Comparison of ENCODE assay signal across 22 cellular contexts in the genomic region with DNA sequence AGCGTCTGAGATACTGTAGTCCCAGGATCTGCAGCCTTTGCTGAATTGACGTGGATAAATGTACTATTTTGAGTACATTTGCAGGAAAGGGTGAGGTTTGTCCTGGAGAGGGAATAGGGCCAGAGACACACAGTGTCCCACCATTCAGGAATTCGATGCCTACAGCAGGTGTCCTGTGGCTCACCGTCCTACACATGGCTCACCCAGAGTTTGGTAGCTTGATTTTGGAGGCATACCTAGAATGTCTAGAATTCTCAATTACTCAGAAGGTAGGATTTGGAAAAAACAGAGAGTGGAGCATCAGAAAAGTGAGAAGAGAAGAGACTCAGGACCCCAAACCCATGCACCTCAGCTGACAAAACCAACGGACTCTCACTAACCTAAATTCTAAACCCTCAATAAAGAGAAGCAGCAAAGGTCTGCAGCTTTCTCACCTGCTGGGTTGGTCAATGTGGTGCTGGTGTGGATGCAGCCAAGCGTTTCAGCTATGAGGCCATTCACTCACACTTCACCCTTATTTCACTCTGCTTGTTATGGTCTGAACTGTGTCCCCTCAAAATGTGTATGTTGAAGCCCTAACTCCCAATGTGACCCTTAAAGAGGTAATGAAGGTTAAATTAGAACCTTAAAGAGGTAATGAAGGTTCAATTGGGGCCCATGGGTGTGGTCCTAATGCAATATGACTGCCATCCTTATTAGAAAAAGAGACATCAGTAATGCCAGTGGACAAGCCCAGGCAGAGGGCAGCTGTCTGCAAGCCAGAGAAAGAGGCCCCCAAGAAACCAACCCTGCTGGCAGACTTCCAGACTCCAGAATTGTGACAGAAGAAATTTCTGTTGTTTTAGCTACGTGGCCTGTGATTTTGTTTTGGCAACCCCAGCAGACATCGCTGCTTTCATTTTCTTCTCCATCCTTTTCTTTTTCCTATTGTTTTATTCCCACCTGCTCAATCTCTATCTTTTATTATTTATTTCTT.
DNase-seq lines count a peak whose midpoint lies in the region; ATAC-seq and TF ChIP-seq lines count a peak whose summit lies in the region.
"Had no signal": no experiment of that assay in that cellular context is flagged by ENCODE, and none has a peak within 500 bp of the region (broad histone marks: within the 10 kb centered on the region; RNA-seq: fewer than 3 reads in every experiment).

No MANE protein-coding gene starts in this region.

- H4K20me1 ChIP-seq in GM23338 (replicated peaks; ENCODE audit: insufficient read depth) (no peaks in the 10 kb centered on the region), mammary epithelial cell (ENCODE audit: insufficient read depth, low read length) (no peaks in the 10 kb centered on the region), neural progenitor cell (ENCODE audit: low read depth) (no peaks in the 10 kb centered on the region)
- H4K20me1 ChIP-seq: BLaER1 treated with 17β-estradiol and CSF1 and Interleukin-3, amounts not matched to agents 10 nM and 100 nM had no signal

- TF ChIP-seq CTCF in GM23338 (conservative IDR thresholded peaks at IDR 0.05; ENCODE audit: low read depth in 2 of 2) (no peak), mammary epithelial cell (conservative IDR thresholded peaks at IDR 0.05 in 1 of 2, IDR thresholded peaks at IDR 0.05 in 1 of 2; ENCODE audit: extremely low read depth in 1 of 2, insufficient read depth in 1 of 2, low read depth in 1 of 2, low read length in 2 of 2) (no peak), neural progenitor cell (IDR thresholded peaks at IDR 0.05) (no peak)

- no peaks in the 10 kb centered on the region for H3K79me2 ChIP-seq in GM23338 (replicated peaks; ENCODE audit: insufficient read depth)
- no peaks in the 10 kb centered on the region for H3K79me2 ChIP-seq in mammary epithelial cell (ENCODE audit: insufficient read depth, low read length)
- no peaks in the 10 kb centered on the region for H3K79me2 ChIP-seq in neural progenitor cell (ENCODE audit: low read depth)

- H3K9ac ChIP-seq in mammary epithelial cell (ENCODE audit: insufficient read depth, low read length), result no peak overlapping the region
- no peak overlapping the region for H3K9ac ChIP-seq in neural progenitor cell
- H3K9ac ChIP-seq: BLaER1 treated with 17β-estradiol and CSF1 and Interleukin-3, amounts not matched to agents 10 nM and 100 nM had no signal

- DNase-seq in GM23338 (ENCODE audit: low spot score), result no peak
- peak; percentile 46 for DNase-seq in NCI-H2171 treated with DMSO at 0.1 percent for 48 hours (lab: John Stamatoyannopoulos, UW)
- DNase-seq in mammary epithelial cell, result peak; percentile 53
- DNase-seq in neural progenitor cell (ENCODE audit: low spot score), result no peak
- no peak for DNase-seq in dedifferentiated amniotic fluid mesenchymal stem cell (ENCODE audit: extremely low spot score)
- no peak for DNase-seq in activated naive CD8-positive, alpha-beta T cell treated with anti-CD3 and anti-CD28 coated beads for 36 hours
- DNase-seq: activated CD8-positive, alpha-beta memory T cell treated with anti-CD3 and anti-CD28 coated beads, Interleukin-2, amount 10 ng/mL, durations not matched to agents 7 days and 5 days; activated T-cell treated with anti-CD3 and anti-CD28 coated beads, Interleukin-2, amount 50 U/mL, for 48 hours; effector CD4-positive, alpha-beta T cell; glutamatergic neuron; Kasumi-1; MV-4-11; NCI-H1694; NCI-H526 treated with DMSO at 0.1 percent for 48 hours; stimulated activated CD4-positive, alpha-beta T cell treated with anti-CD3 and anti-CD28 coated beads, Interleukin-15, amount 100 ng/mL, for 24 hours; stimulated activated naive B cell treated with anti-CD40 and anti-IgM and Interleukin-4, amounts not matched to agents 10 μg/mL and 1 μg/mL and 100 μg/mL, for 72 hours had no signal

- no peak overlapping the region for H3K4me2 ChIP-seq in GM23338
- peak overlapping the region; percentile 42 for H3K4me2 ChIP-seq in mammary epithelial cell (ENCODE audit: insufficient read depth, low read depth, low read length)
- no peak overlapping the region for H3K4me2 ChIP-seq in neural progenitor cell
- H3K4me2 ChIP-seq: BLaER1 treated with 17β-estradiol and CSF1 and Interleukin-3, amounts not matched to agents 10 nM and 100 nM had no signal

- H3K27ac Mint-ChIP-seq in GM23338 (no peak overlapping the region), neural progenitor cell (peak overlapping the region; percentile 51)
- no peak overlapping the region for H3K27ac Mint-ChIP-seq in activated naive CD8-positive, alpha-beta T cell treated with anti-CD3 and anti-CD28 coated beads for 36 hours
- H3K27ac Mint-ChIP-seq: activated CD8-positive, alpha-beta memory T cell treated with anti-CD3 and anti-CD28 coated beads, Interleukin-2, amount 10 ng/mL, durations not matched to agents 7 days and 5 days; stimulated activated naive B cell treated with anti-CD40 and anti-IgM and Interleukin-4, amounts not matched to agents 10 μg/mL and 1 μg/mL and 100 μg/mL, for 72 hours had no signal

- WGBS in mammary epithelial cell (ENCODE audit: low coverage, missing lambda C conversion rate), result 75% methylated on average over 8 of the region's 8 CpGs

- no peak overlapping the region for H3K4me3 ChIP-seq in GM23338
- no peak overlapping the region for H3K4me3 ChIP-seq in mammary epithelial cell (replicated peaks in 1 of 3; ENCODE audit: insufficient read depth in 1 of 3, low read depth in 2 of 3, low read length in 3 of 3)
- no peak overlapping the region for H3K4me3 ChIP-seq in neural progenitor cell
- H3K4me3 ChIP-seq: BLaER1 treated with 17β-estradiol and CSF1 and Interleukin-3, amounts not matched to agents 10 nM and 100 nM; prostate gland; suprapubic skin had no signal

- H3F3A ChIP-seq in GM23338 (replicated peaks; ENCODE audit: low read depth), result no peaks in the 10 kb centered on the region
- no peaks in the 10 kb centered on the region for H3F3A ChIP-seq in neural progenitor cell (ENCODE audit: low read depth)

- H3K36me3 ChIP-seq in GM23338 (ENCODE audit: insufficient read depth), result peaks cover 10% of the 10 kb centered on the region; the same call in 1 of the 2 replicates
- no peaks in the 10 kb centered on the region for H3K36me3 ChIP-seq in mammary epithelial cell (ENCODE audit: insufficient read depth, low read length)
- no peaks in the 10 kb centered on the region for H3K36me3 ChIP-seq in neural progenitor cell
- H3K36me3 ChIP-seq: BLaER1 treated with 17β-estradiol and CSF1 and Interleukin-3, amounts not matched to agents 10 nM and 100 nM; prostate gland; suprapubic skin had no signal

- H3K4me3 Mint-ChIP-seq in GM23338 (no peak overlapping the region), neural progenitor cell (no peak overlapping the region)
- H3K4me3 Mint-ChIP-seq in activated naive CD8-positive, alpha-beta T cell treated with anti-CD3 and anti-CD28 coated beads for 36 hours, result no peak overlapping the region
- H3K4me3 Mint-ChIP-seq: activated CD8-positive, alpha-beta memory T cell treated with anti-CD3 and anti-CD28 coated beads, Interleukin-2, amount 10 ng/mL, durations not matched to agents 7 days and 5 days; brain; stimulated activated naive B cell treated with anti-CD40 and anti-IgM and Interleukin-4, amounts not matched to agents 10 μg/mL and 1 μg/mL and 100 μg/mL, for 72 hours had no signal

- H3K9me3 Mint-ChIP-seq in GM23338 (peaks cover 21% of the 10 kb centered on the region), neural progenitor cell (peaks cover 27% of the 10 kb centered on the region)
- H3K9me3 Mint-ChIP-seq in activated naive CD8-positive, alpha-beta T cell treated with anti-CD3 and anti-CD28 coated beads for 36 hours, result peaks cover 12% of the 10 kb centered on the region

- peaks cover 4% of the 10 kb centered on the region for H3K27me3 Mint-ChIP-seq in GM23338 (ENCODE audit: insufficient read depth, low read depth, poor library complexity)
- peaks cover 7% of the 10 kb centered on the region for H3K27me3 Mint-ChIP-seq in neural progenitor cell (ENCODE audit: insufficient read depth, low read depth)
- peaks cover 5% of the 10 kb centered on the region for H3K27me3 Mint-ChIP-seq in activated naive CD8-positive, alpha-beta T cell treated with anti-CD3 and anti-CD28 coated beads for 36 hours

- no TSS peak for BruUV-seq in mammary epithelial cell (replicated peaks; lab: Mats Ljungman, UMichigan)

- H3K9me3 ChIP-seq in mammary epithelial cell (replicated peaks; ENCODE audit: insufficient read depth, low read length) (peaks cover 6% of the 10 kb centered on the region), neural progenitor cell (ENCODE audit: low read depth) (no peaks in the 10 kb centered on the region)
- H3K9me3 ChIP-seq: prostate gland had no signal

- ATAC-seq in GM23338, result no peak
- no peak for ATAC-seq in HG03135 (IDR thresholded peaks at IDR 0.05; ENCODE audit: unreplicated experiment)
- ATAC-seq: activated CD8-positive, alpha-beta memory T cell treated with anti-CD3 and anti-CD28 coated beads, Interleukin-2, amount 10 ng/mL, durations not matched to agents 7 days and 5 days; HCT116; stimulated activated naive B cell treated with anti-CD40 and anti-IgM and Interleukin-4, amounts not matched to agents 10 μg/mL and 1 μg/mL and 100 μg/mL, for 72 hours had no signal

- H3K9me2 ChIP-seq in GM23338 (ENCODE audit: insufficient read depth), result 0 out of 2 replicates have a peak, but pooled peaks cover 4% of the 10 kb centered on the region

- H2AFZ ChIP-seq in GM23338 (peak overlapping the region; percentile 85; the same call in 1 of the 2 replicates), mammary epithelial cell (ENCODE audit: low read depth, low read length) (no peak overlapping the region), neural progenitor cell (replicated peaks) (peak overlapping the region; percentile 60)

- intact Hi-C loops in mammary epithelial cell (cut with micrococcal nuclease), result loop anchor here (5.0 to 10.0 kb wide), 2 partner anchors 41 to 94 kb away; no protein-coding TSS in a partner anchor

- H3K4me1 Mint-ChIP-seq in GM23338, result no peaks in the 10 kb centered on the region
- H3K4me1 Mint-ChIP-seq in neural progenitor cell, result peaks cover 28% of the 10 kb centered on the region
- H3K4me1 Mint-ChIP-seq in activated naive CD8-positive, alpha-beta T cell treated with anti-CD3 and anti-CD28 coated beads for 36 hours, result no peaks in the 10 kb centered on the region
- H3K4me1 Mint-ChIP-seq: activated CD8-positive, alpha-beta memory T cell treated with anti-CD3 and anti-CD28 coated beads, Interleukin-2, amount 10 ng/mL, durations not matched to agents 7 days and 5 days; stimulated activated naive B cell treated with anti-CD40 and anti-IgM and Interleukin-4, amounts not matched to agents 10 μg/mL and 1 μg/mL and 100 μg/mL, for 72 hours had no signal

- no peaks in the 10 kb centered on the region for H3K4me1 ChIP-seq in GM23338 (ENCODE audit: insufficient read depth)
- H3K4me1 ChIP-seq in mammary epithelial cell (ENCODE audit: insufficient read depth, low read length), result peaks cover 23% of the 10 kb centered on the region
- H3K4me1 ChIP-seq in neural progenitor cell, result peaks cover 8% of the 10 kb centered on the region
- H3K4me1 ChIP-seq: BLaER1 treated with 17β-estradiol and CSF1 and Interleukin-3, amounts not matched to agents 10 nM and 100 nM; prostate gland had no signal

- H3K27ac ChIP-seq in GM23338 (ENCODE audit: low read depth) (no peak overlapping the region), mammary epithelial cell (ENCODE audit: insufficient read depth, low read depth, low read length) (no peak overlapping the region), neural progenitor cell (no peak overlapping the region)
- H3K27ac ChIP-seq: BLaER1 treated with 17β-estradiol and CSF1 and Interleukin-3, amounts not matched to agents 10 nM and 100 nM; prostate gland; suprapubic skin had no signal

- no peaks in the 10 kb centered on the region for H3K27me3 ChIP-seq in GM23338 (ENCODE audit: insufficient read depth)
- no peaks in the 10 kb centered on the region for H3K27me3 ChIP-seq in mammary epithelial cell (ENCODE audit: insufficient read depth, low read length)
- no peaks in the 10 kb centered on the region for H3K27me3 ChIP-seq in neural progenitor cell
- H3K27me3 ChIP-seq: BLaER1 treated with 17β-estradiol and CSF1 and Interleukin-3, amounts not matched to agents 10 nM and 100 nM; suprapubic skin had no signal

- CTCF ChIA-PET in mammary epithelial cell (lab: Charles Lee; ENCODE audit: low non-redundant PET), result no interaction called here

- dilution Hi-C loops in mammary epithelial cell (cut with HindIII; ENCODE audit: low sequenced_read_pairs), result loop anchor here (10.0 kb wide), 1 partner anchor 116 kb away; no protein-coding TSS in a partner anchor

- in situ Hi-C loops in mammary epithelial cell (cut with MboI; ENCODE audit: low sequenced_read_pairs in 2 of 2), result no loop called here

- H3K36me3 Mint-ChIP-seq in GM23338 (ENCODE audit: low read depth) (peaks cover 10% of the 10 kb centered on the region), neural progenitor cell (no peaks in the 10 kb centered on the region)
- H3K36me3 Mint-ChIP-seq in activated naive CD8-positive, alpha-beta T cell treated with anti-CD3 and anti-CD28 coated beads for 36 hours, result no peaks in the 10 kb centered on the region
- H3K36me3 Mint-ChIP-seq: activated CD8-positive, alpha-beta memory T cell treated with anti-CD3 and anti-CD28 coated beads, Interleukin-2, amount 10 ng/mL, durations not matched to agents 7 days and 5 days; stimulated activated naive B cell treated with anti-CD40 and anti-IgM and Interleukin-4, amounts not matched to agents 10 μg/mL and 1 μg/mL and 100 μg/mL, for 72 hours had no signal

Comparison
In these comparisons a context has a peak if more than half of its experiments do, and no peak if none do; other contexts are left out.
1. DNase-seq: peak in NCI-H2171 treated with DMSO at 0.1 percent for 48 hours (single experiment) and mammary epithelial cell (single experiment); none in GM23338 (single experiment), neural progenitor cell (single experiment), dedifferentiated amniotic fluid mesenchymal stem cell (single experiment) and activated naive CD8-positive, alpha-beta T cell treated with anti-CD3 and anti-CD28 coated beads for 36 hours (single experiment).